1 cellular context compared by ENCODE assay signal in the genomic region with DNA sequence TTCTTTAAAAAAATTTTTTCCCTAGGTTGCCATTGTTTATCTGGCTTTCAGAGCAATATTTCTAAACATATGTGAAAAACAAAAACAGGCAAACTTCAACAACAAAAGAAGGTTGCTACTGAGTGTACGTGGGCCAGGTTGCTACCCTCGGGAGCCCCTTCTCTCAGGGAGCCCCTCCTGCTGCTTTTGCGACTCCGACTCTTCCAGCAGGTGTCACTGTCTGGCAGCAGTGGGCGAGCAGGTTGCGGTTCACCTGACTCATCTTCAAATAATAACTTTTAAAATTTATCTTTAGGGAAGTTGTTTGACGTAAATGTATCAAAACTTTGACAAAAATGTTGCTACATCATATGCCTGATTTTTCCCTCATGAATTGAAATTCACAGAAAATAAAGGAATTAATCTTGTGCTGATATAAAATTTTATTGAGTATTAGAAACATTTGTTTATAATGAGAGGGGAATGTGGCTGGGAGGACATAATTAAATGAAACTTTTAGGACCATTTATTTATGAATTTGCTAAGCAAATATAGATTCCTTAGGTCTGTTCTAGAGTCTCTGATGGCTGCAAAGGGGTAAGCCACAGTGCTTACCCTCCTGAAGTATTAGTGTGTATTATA.
TF ChIP-seq lines count a peak whose summit lies in the region.

No MANE protein-coding gene starts in this region.

TF ChIP-seq in SK-N-SH treated with all-trans-retinoic acid at 6 μM for 48 hours, 23 proteins besides CTCF, POLR2A, EP300 and RAD21 (continued from another document):
- no peak for TF ChIP-seq ZFP30 (CRISPR knock-in tag; IDR thresholded peaks at IDR 0.05)
- no peak for TF ChIP-seq BACH2 (CRISPR knock-in tag; IDR thresholded peaks at IDR 0.05; ENCODE audit: borderline replicate concordance)
- TF ChIP-seq PPARA (CRISPR knock-in tag; IDR thresholded peaks at IDR 0.05; ENCODE audit: borderline replicate concordance) = no peak
- no peak for TF ChIP-seq SNAI2 (CRISPR knock-in tag; IDR thresholded peaks at IDR 0.05)
- no peak for TF ChIP-seq ZFP3 (CRISPR knock-in tag; IDR thresholded peaks at IDR 0.05)
- no peak for TF ChIP-seq ZNF565 (CRISPR knock-in tag; conservative IDR thresholded peaks at IDR 0.05; ENCODE audit: low read depth)
- TF ChIP-seq RARB (CRISPR knock-in tag; IDR thresholded peaks at IDR 0.05) = no peak
- TF ChIP-seq ESRRG (CRISPR knock-in tag; IDR thresholded peaks at IDR 0.05) = no peak
